ENCODE assay signal across 8 cellular contexts in the genomic region with DNA sequence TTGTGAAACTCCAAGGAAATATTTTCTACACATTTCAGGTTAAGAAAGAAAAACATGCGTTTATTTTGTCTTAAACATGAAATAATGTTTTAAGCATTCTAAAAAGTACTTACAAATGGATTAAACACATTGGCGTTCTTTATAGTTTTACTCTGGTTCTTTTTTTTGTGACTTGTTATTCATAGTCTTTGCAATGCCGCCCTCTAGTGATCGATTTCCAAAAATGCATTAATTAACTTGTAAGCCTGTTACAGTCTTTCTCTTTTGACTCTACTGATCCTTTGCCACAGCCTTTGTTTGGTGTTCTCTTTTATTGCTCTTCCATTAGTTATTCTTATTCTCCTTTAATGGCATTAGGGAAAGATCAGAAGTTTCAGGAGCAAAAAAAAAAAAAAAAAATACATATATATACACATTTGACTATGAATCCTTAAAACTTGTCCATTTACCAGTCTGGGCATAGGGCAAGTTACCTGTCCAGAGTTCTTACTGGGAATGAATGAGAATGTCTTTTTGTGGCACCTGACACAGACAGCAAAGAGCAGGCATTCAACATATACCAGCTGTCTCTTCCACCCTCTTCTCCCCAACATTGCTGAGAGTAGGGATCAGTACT. TPM values are rescaled to one million over a fixed set of nuclear protein-coding genes. Genes with fewer than 3 reads are reported as not detected.
DNase-seq lines count a peak whose midpoint lies in the region; ATAC-seq and TF ChIP-seq lines count a peak whose summit lies in the region.

No MANE protein-coding gene starts in this region.

- no peaks in the 10 kb centered on the region for H3K9me3 ChIP-seq in endodermal cell (ENCODE audit: control insufficient read depth, low read length)
- H3K9me3 ChIP-seq in naive thymus-derived CD4-positive, alpha-beta T cell (ENCODE audit: control insufficient read depth in 2 of 3, low read length in 3 of 3) = no peaks in the 10 kb centered on the region

- H3K4me3 ChIP-seq in GM12865 (ENCODE audit: low read depth, low read length) (no peak overlapping the region), endodermal cell (ENCODE audit: low read length) (no peak overlapping the region)
- no peak overlapping the region for H3K4me3 ChIP-seq in naive thymus-derived CD4-positive, alpha-beta T cell (ENCODE audit: low read length)

- CTCF ChIA-PET in naive thymus-derived CD4-positive, alpha-beta T cell (lab: Charles Lee) = interaction anchor here (0.6 kb wide), 1 partner anchor 238 kb away, joined by 3 read pairs; no protein-coding TSS in a partner anchor

- TF ChIP-seq CTCF in GM12865 (IDR thresholded peaks at IDR 0.05; ENCODE audit: insufficient read depth, low read depth, low read length, missing control alignments) = peak; percentile 39
- peak; percentile 59 for TF ChIP-seq CTCF in LNCAP (IDR thresholded peaks at IDR 0.05)
- peak; percentile 80 for TF ChIP-seq CTCF in endodermal cell (conservative IDR thresholded peaks at IDR 0.05)

- no peaks in the 10 kb centered on the region for H3K27me3 ChIP-seq in endodermal cell (ENCODE audit: control insufficient read depth, insufficient read depth, low read length, poor library complexity, severe bottlenecking)
- H3K27me3 ChIP-seq in naive thymus-derived CD4-positive, alpha-beta T cell (ENCODE audit: control insufficient read depth in 2 of 2, insufficient read depth in 2 of 2, low read length in 2 of 2) = no peaks in the 10 kb centered on the region

- H3K27ac ChIP-seq in endodermal cell (ENCODE audit: low read depth, low read length) = no peak overlapping the region
- no peak overlapping the region for H3K27ac ChIP-seq in naive thymus-derived CD4-positive, alpha-beta T cell (ENCODE audit: low read depth, low read length)

- H3K4me3 Mint-ChIP-seq in endodermal cell = no peak overlapping the region
- no peak overlapping the region for H3K4me3 Mint-ChIP-seq in naive thymus-derived CD4-positive, alpha-beta T cell

- DNase-seq in AG08395 (ENCODE audit: low spot score) = peak; percentile 46
- peak; percentile 75 for DNase-seq in GM12865 (ENCODE audit: low read depth)
- peak; percentile 52 for DNase-seq in OCI-M1 (lab: John Stamatoyannopoulos, UW)
- DNase-seq in endodermal cell = no peak
- peak in 5 of 9 donors; percentile 2 to 28 (median 11) for DNase-seq in naive thymus-derived CD4-positive, alpha-beta T cell
- DNase-seq in activated CD8-positive, alpha-beta memory T cell treated with anti-CD3 and anti-CD28 coated beads, Interleukin-2, amount 50 U/mL, for 48 hours = no peak

- intact Hi-C loops in naive thymus-derived CD4-positive, alpha-beta T cell (cut with micrococcal nuclease) = loop anchor here in 1 of 2 donors (1.0 to 10.0 kb wide), 2 partner anchors 60 to 235 kb away; partner anchors contain the start of genes MACROD2 and SEL1L2

- no peak overlapping the region for H3K27ac Mint-ChIP-seq in endodermal cell
- no peak overlapping the region for H3K27ac Mint-ChIP-seq in naive thymus-derived CD4-positive, alpha-beta T cell

- WGBS in endodermal cell (ENCODE audit: insufficient coverage in 1 of 2, insufficient read length in 1 of 2), 2 experiments = 21 to 22% methylated on average over 3 of the region's 4 CpGs

- no peaks in the 10 kb centered on the region for H3K36me3 Mint-ChIP-seq in endodermal cell (ENCODE audit: low read depth)
- H3K36me3 Mint-ChIP-seq in naive thymus-derived CD4-positive, alpha-beta T cell = no peaks in the 10 kb centered on the region

- no peaks in the 10 kb centered on the region for H3K36me3 ChIP-seq in endodermal cell (ENCODE audit: control insufficient read depth, insufficient read depth, low read length)
- H3K36me3 ChIP-seq in naive thymus-derived CD4-positive, alpha-beta T cell (ENCODE audit: control insufficient read depth in 2 of 3, insufficient read depth in 3 of 3, low read length in 3 of 3) = no peaks in the 10 kb centered on the region

- POLR2A ChIA-PET in naive thymus-derived CD4-positive, alpha-beta T cell (lab: Charles Lee) = no interaction called here

- no peak for ATAC-seq in naive thymus-derived CD4-positive, alpha-beta T cell
- ATAC-seq in GM19395 (IDR thresholded peaks at IDR 0.05; ENCODE audit: unreplicated experiment) = no peak

- H3K9me3 Mint-ChIP-seq in endodermal cell = no peaks in the 10 kb centered on the region
- peaks cover 0 to 1% (median 0%) of the 10 kb centered on the region in 11 donors for H3K9me3 Mint-ChIP-seq in naive thymus-derived CD4-positive, alpha-beta T cell

- H3K4me1 Mint-ChIP-seq in endodermal cell = peaks cover 5% of the 10 kb centered on the region
- peaks cover 0 to 2% (median 0%) of the 10 kb centered on the region in 7 donors for H3K4me1 Mint-ChIP-seq in naive thymus-derived CD4-positive, alpha-beta T cell

- no peaks in the 10 kb centered on the region for H3K27me3 Mint-ChIP-seq in endodermal cell (ENCODE audit: insufficient read depth)
- peaks cover 0 to 4% (median 0%) of the 10 kb centered on the region in 5 donors for H3K27me3 Mint-ChIP-seq in naive thymus-derived CD4-positive, alpha-beta T cell

- no peak overlapping the region for H3K9ac ChIP-seq in endodermal cell (ENCODE audit: extremely low read depth, low read length, poor library complexity, severe bottlenecking)

- no peaks in the 10 kb centered on the region for H3K4me1 ChIP-seq in endodermal cell (ENCODE audit: control insufficient read depth, insufficient read depth, low read length)
- H3K4me1 ChIP-seq in naive thymus-derived CD4-positive, alpha-beta T cell (ENCODE audit: control insufficient read depth in 2 of 2, insufficient read depth in 2 of 2, low read length in 2 of 2) = no peaks in the 10 kb centered on the region

RNA-seq across cellular contexts. Expression of gene MACROD2, which starts 59.9 kb away (rescaled TPM):
- 1 to 10 TPM; 2.3 to 4.8 TPM for total RNA-seq in endodermal cell
- polyA plus RNA-seq in endodermal cell (2013, experiment 1 of 2) = 3.7 TPM
- polyA plus RNA-seq in endodermal cell (2013, experiment 2 of 2) = 5.5 TPM
- under 1 TPM in 3 of 5 experiments, not detected in 2; 0.27 to 0.86 (median 0.34) TPM for total RNA-seq in naive thymus-derived CD4-positive, alpha-beta T cell
- not detected for polyA plus RNA-seq in naive thymus-derived CD4-positive, alpha-beta T cell

Comparison
In these comparisons a context has a peak if more than half of its experiments do, and no peak if none do; other contexts are left out.
1. DNase-seq: peak in AG08395 (single experiment), GM12865 (single experiment), OCI-M1 (single experiment) and naive thymus-derived CD4-positive, alpha-beta T cell (5 of 9); none in endodermal cell (single experiment) and activated CD8-positive, alpha-beta memory T cell treated with anti-CD3 and anti-CD28 coated beads, Interleukin-2, amount 50 U/mL, for 48 hours (single experiment).
2. Peak in every context shown above with its lines, with median percentiles within 50 percentile points of each other: CTCF ChIP-seq.